In the genomic region with DNA sequence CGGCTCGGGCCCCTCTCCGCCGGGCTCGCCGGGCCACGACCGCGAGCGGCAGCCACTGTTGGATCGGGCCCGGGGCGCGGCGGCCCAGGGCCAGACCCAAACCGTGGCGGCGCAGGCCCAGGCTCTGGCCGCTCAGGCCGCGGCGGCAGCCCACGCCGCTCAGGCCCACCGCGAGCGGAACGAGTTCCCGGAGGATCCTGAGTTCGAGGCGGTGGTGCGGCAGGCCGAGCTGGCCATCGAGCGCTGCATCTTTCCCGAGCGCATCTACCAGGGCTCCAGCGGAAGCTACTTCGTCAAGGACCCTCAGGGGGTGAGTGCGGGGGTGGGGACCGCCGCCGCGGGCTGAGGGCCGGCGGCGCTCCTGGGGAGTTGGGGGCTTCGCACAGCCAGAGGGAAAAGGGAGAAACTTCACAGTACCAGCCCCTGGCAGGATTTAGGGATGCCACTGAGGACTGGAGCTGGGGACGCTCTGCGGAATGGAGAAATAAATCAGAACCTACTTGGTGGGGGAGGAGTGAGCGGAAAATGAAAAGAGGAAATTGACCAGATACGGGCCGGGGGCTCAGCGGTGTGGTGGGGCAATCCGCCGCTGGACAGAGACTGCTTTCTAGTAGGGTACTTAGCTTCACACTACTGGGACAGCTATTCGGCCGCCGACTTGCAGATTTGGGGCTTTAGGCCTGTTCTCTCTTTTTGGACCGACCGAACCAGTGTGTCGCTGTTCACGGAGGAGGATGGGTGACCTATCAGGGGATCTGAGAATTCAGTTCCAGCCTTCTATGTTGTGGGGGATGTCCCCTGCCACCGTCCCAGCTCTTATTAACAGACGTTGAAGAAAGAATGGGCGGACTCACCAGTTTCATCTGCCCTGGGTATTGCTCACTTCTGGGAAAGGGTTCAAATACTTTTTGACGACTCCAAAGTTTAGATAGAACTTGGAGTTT, we compare ENCODE assay signal across 1 cellular context.
A peak's percentile ranks its signal among the peaks of the same experiment; 100 is the strongest.
TF ChIP-seq lines count a peak whose summit lies in the region.

No MANE protein-coding gene starts in this region.

TF ChIP-seq in GM12878, 131 proteins besides CTCF, POLR2A, EP300 and RAD21 (continues in another document):
- TF ChIP-seq REST (IDR thresholded peaks at IDR 0.05; ENCODE audit: low read depth, low read length) (peak; percentile 33; the same call in 1 of the 2 replicates), IKZF1 (conservative IDR thresholded peaks at IDR 0.05) (peak; percentile 82), ZBTB33 (IDR thresholded peaks at IDR 0.05) (no peak), PBX3 (IDR thresholded peaks at IDR 0.05; ENCODE audit: insufficient replicate concordance, low read depth, low read length) (no peak), ZNF217 (IDR thresholded peaks at IDR 0.05) (peak; percentile 59; the same call in 1 of the 2 replicates), JUND (IDR thresholded peaks at IDR 0.05; ENCODE audit: low read depth, low read length) (no peak), BCL3 (IDR thresholded peaks at IDR 0.05; ENCODE audit: borderline replicate concordance, insufficient read depth, low read depth, low read length, poor library complexity, severe bottlenecking) (no peak), GATAD2B (conservative IDR thresholded peaks at IDR 0.05; ENCODE audit: low read depth) (no peak; the same call in 1 of the 2 replicates), SMAD1 (IDR thresholded peaks at IDR 0.05; ENCODE audit: low read depth, partially characterized antibody) (no peak), HCFC1 (IDR thresholded peaks at IDR 0.05; ENCODE audit: low read length) (no peak), BRCA1 (IDR thresholded peaks at IDR 0.05; ENCODE audit: low read depth, low read length) (no peak), ZBTB40 (IDR thresholded peaks at IDR 0.05; ENCODE audit: borderline replicate concordance) (no peak), RAD51 (IDR thresholded peaks at IDR 0.05) (no peak), SREBF2 (IDR thresholded peaks at IDR 0.05; ENCODE audit: low read length) (no peak), MXI1 (IDR thresholded peaks at IDR 0.05; ENCODE audit: low read depth, low read length) (no peak), ZZZ3 (IDR thresholded peaks at IDR 0.05; ENCODE audit: control insufficient read depth, insufficient read length, low read depth) (no peak), RELA (IDR thresholded peaks at IDR 0.05; ENCODE audit: borderline replicate concordance, partially characterized antibody) (peak; percentile 4), RUNX3 (IDR thresholded peaks at IDR 0.05; ENCODE audit: low read length) (no peak), WRNIP1 (IDR thresholded peaks at IDR 0.05; ENCODE audit: borderline replicate concordance, low read depth, low read length) (no peak), EGR1 (IDR thresholded peaks at IDR 0.05; ENCODE audit: borderline replicate concordance in 1 of 2, low read depth in 2 of 2, low read length in 2 of 2) (peak in 1 of 2 experiments; percentile 77; a peak in 2 of 3 replicates), SP1 (IDR thresholded peaks at IDR 0.05; ENCODE audit: low read depth, low read length) (no peak), MEF2B (IDR thresholded peaks at IDR 0.05; ENCODE audit: partially characterized antibody, poor library complexity, severe bottlenecking) (no peak), KDM1A (IDR thresholded peaks at IDR 0.05; ENCODE audit: borderline replicate concordance) (no peak)
- TF ChIP-seq, protein P1, sequence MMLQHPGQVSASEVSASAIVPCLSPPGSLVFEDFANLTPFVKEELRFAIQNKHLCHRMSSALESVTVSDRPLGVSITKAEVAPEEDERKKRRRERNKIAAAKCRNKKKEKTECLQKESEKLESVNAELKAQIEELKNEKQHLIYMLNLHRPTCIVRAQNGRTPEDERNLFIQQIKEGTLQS (IDR thresholded peaks at IDR 0.05; ENCODE audit: borderline replicate concordance, extremely low read depth, low read depth, low read length): no peak
- TF ChIP-seq, protein P2, sequence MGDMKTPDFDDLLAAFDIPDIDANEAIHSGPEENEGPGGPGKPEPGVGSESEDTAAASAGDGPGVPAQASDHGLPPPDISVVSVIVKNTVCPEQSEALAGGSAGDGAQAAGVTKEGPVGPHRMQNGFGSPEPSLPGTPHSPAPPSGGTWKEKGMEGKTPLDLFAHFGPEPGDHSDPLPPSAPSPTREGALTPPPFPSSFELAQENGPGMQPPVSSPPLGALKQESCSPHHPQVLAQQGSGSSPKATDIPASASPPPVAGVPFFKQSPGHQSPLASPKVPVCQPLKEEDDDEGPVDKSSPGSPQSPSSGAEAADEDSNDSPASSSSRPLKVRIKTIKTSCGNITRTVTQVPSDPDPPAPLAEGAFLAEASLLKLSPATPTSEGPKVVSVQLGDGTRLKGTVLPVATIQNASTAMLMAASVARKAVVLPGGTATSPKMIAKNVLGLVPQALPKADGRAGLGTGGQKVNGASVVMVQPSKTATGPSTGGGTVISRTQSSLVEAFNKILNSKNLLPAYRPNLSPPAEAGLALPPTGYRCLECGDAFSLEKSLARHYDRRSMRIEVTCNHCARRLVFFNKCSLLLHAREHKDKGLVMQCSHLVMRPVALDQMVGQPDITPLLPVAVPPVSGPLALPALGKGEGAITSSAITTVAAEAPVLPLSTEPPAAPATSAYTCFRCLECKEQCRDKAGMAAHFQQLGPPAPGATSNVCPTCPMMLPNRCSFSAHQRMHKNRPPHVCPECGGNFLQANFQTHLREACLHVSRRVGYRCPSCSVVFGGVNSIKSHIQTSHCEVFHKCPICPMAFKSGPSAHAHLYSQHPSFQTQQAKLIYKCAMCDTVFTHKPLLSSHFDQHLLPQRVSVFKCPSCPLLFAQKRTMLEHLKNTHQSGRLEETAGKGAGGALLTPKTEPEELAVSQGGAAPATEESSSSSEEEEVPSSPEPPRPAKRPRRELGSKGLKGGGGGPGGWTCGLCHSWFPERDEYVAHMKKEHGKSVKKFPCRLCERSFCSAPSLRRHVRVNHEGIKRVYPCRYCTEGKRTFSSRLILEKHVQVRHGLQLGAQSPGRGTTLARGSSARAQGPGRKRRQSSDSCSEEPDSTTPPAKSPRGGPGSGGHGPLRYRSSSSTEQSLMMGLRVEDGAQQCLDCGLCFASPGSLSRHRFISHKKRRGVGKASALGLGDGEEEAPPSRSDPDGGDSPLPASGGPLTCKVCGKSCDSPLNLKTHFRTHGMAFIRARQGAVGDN (IDR thresholded peaks at IDR 0.05): 0 out of 2 replicates have a peak, but pooled peaks have one; percentile 20
- TF ChIP-seq, protein P3, sequence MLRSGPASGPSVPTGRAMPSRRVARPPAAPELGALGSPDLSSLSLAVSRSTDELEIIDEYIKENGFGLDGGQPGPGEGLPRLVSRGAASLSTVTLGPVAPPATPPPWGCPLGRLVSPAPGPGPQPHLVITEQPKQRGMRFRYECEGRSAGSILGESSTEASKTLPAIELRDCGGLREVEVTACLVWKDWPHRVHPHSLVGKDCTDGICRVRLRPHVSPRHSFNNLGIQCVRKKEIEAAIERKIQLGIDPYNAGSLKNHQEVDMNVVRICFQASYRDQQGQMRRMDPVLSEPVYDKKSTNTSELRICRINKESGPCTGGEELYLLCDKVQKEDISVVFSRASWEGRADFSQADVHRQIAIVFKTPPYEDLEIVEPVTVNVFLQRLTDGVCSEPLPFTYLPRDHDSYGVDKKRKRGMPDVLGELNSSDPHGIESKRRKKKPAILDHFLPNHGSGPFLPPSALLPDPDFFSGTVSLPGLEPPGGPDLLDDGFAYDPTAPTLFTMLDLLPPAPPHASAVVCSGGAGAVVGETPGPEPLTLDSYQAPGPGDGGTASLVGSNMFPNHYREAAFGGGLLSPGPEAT (IDR thresholded peaks at IDR 0.05; ENCODE audit: low read depth): no peak
- TF ChIP-seq, protein P4, sequence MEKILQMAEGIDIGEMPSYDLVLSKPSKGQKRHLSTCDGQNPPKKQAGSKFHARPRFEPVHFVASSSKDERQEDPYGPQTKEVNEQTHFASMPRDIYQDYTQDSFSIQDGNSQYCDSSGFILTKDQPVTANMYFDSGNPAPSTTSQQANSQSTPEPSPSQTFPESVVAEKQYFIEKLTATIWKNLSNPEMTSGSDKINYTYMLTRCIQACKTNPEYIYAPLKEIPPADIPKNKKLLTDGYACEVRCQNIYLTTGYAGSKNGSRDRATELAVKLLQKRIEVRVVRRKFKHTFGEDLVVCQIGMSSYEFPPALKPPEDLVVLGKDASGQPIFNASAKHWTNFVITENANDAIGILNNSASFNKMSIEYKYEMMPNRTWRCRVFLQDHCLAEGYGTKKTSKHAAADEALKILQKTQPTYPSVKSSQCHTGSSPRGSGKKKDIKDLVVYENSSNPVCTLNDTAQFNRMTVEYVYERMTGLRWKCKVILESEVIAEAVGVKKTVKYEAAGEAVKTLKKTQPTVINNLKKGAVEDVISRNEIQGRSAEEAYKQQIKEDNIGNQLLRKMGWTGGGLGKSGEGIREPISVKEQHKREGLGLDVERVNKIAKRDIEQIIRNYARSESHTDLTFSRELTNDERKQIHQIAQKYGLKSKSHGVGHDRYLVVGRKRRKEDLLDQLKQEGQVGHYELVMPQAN (conservative IDR thresholded peaks at IDR 0.05): peak; percentile 93
